In the genomic region with DNA sequence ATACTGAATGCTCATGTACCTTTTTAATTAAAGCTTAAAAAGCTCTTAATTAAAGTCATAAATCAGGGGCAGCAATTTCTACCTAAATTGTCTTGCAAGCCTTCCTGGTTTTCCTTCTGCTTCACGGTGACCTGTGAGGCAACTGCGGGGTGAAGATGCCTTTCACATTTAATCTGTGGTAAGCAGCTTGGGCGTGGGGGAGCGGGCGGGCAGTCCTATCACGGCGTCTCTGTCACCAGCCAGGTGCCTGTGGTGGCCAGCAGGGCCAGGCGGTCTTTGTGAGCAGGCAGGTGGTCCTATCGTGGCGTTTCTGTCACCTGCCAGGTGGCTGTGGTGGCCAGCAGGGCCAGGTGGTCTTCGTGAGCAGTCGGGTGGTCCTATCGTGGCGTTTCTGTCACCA, we compare ENCODE assay signal across 26 cellular contexts.
"Had no signal": no experiment of that assay in that cellular context is flagged by ENCODE, and none has a peak within 500 bp of the region (broad histone marks: within the 10 kb centered on the region; RNA-seq: fewer than 3 reads in every experiment).

No MANE protein-coding gene starts in this region.

- H3K27me3 ChIP-seq: brain microvascular endothelial cell, colonic mucosa had no signal

- H3K27me3 Mint-ChIP-seq: activated CD4-positive, alpha-beta memory T cell treated with anti-CD3 and anti-CD28 coated beads, Interleukin-2, amount 10 ng/mL, durations not matched to agents 7 days and 5 days; activated CD4-positive, alpha-beta T cell treated with anti-CD3 and anti-CD28 coated beads, Interleukin-2, amount 10 ng/mL, durations not matched to agents 7 days and 5 days; central memory CD8-positive, alpha-beta T cell had no signal

- H3K36me3 Mint-ChIP-seq: activated naive CD8-positive, alpha-beta T cell had no signal

- H3K4me1 ChIP-seq: colonic mucosa had no signal

- H3K4me3 Mint-ChIP-seq: activated CD4-positive, alpha-beta memory T cell treated with anti-CD3 and anti-CD28 coated beads, Interleukin-2, amount 10 ng/mL, durations not matched to agents 7 days and 5 days; activated CD4-positive, alpha-beta T cell treated with anti-CD3 and anti-CD28 coated beads, Interleukin-2, amount 10 ng/mL, durations not matched to agents 7 days and 5 days; activated naive CD8-positive, alpha-beta T cell; activated T-cell treated with anti-CD3 and anti-CD28 coated beads, Interleukin-2, amount 50 U/mL, for 24 hours; activated T-cell treated with anti-CD3 and anti-CD28 coated beads, Interleukin-2, amount 50 U/mL, for 72 hours; central memory CD8-positive, alpha-beta T cell; T-helper 17 cell; T-helper 2 cell treated with Interferon-gamma antibody and Interleukin-4, amounts not matched to agents 5 μg/mL and 100 μg/mL, for 36 hours had no signal

- H3K36me3 ChIP-seq: brain microvascular endothelial cell, colonic mucosa had no signal

- DNase-seq: activated CD4-positive, alpha-beta memory T cell treated with anti-CD3 and anti-CD28 coated beads, Interleukin-2, amount 10 ng/mL, durations not matched to agents 7 days and 5 days; activated CD4-positive, alpha-beta T cell treated with anti-CD3 and anti-CD28 coated beads for 1 hour; activated CD4-positive, alpha-beta T cell treated with anti-CD3 and anti-CD28 coated beads for 4 hours; activated CD4-positive, alpha-beta T cell treated with anti-CD3 and anti-CD28 coated beads, Interleukin-2, amount 10 ng/mL, durations not matched to agents 7 days and 5 days; activated CD4-positive, alpha-beta T cell treated with anti-CD3 and anti-CD28 coated beads, Interleukin-2, amount 50 U/mL, for 4 hours; activated CD8-positive, alpha-beta memory T cell treated with anti-CD3 and anti-CD28 coated beads, Interleukin-2, amount 50 U/mL, for 48 hours; activated effector memory CD4-positive, alpha-beta T cell treated with Interleukin-2 at 50 U/mL for 16 hours; activated gamma-delta T cell treated with Interleukin-2 at 50 U/mL for 16 hours; activated naive CD4-positive, alpha-beta T cell treated with anti-CD3 and anti-CD28 coated beads, Interleukin-2, amount 50 U/mL, for 16 hours; activated naive CD4-positive, alpha-beta T cell treated with Interleukin-2 at 50 U/mL for 16 hours; activated T-cell treated with anti-CD3 and anti-CD28 coated beads for 4 hours; activated T-cell treated with anti-CD3 and anti-CD28 coated beads, Interleukin-2, amount 50 U/mL, for 24 hours; activated T-cell treated with anti-CD3 and anti-CD28 coated beads, Interleukin-2, amount 50 U/mL, for 72 hours; amniotic stem cell; anterior cingulate cortex; brain microvascular endothelial cell; colonic mucosa; effector CD8-positive, alpha-beta T cell; foreskin fibroblast; T-helper 1 cell; T-helper 17 cell; T1000 had no signal

- H3K9me3 Mint-ChIP-seq: T-helper 2 cell treated with Interferon-gamma antibody and Interleukin-4, amounts not matched to agents 5 μg/mL and 100 μg/mL, for 36 hours had no signal

- H3K9me3 ChIP-seq: colonic mucosa had no signal

- ATAC-seq: activated T-cell treated with anti-CD3 and anti-CD28 coated beads, Interleukin-2, amount 50 U/mL, for 72 hours; T-helper 17 cell had no signal

- H3K27ac ChIP-seq: brain microvascular endothelial cell, colonic mucosa, epithelial cell of prostate had no signal

- H3K4me3 ChIP-seq: colonic mucosa had no signal

- H3K27ac Mint-ChIP-seq: activated CD4-positive, alpha-beta memory T cell treated with anti-CD3 and anti-CD28 coated beads, Interleukin-2, amount 10 ng/mL, durations not matched to agents 7 days and 5 days; activated CD4-positive, alpha-beta T cell treated with anti-CD3 and anti-CD28 coated beads, Interleukin-2, amount 10 ng/mL, durations not matched to agents 7 days and 5 days; activated naive CD8-positive, alpha-beta T cell; activated T-cell treated with anti-CD3 and anti-CD28 coated beads, Interleukin-2, amount 50 U/mL, for 24 hours; activated T-cell treated with anti-CD3 and anti-CD28 coated beads, Interleukin-2, amount 50 U/mL, for 72 hours; T-helper 17 cell; T-helper 2 cell treated with Interferon-gamma antibody and Interleukin-4, amounts not matched to agents 5 μg/mL and 100 μg/mL, for 36 hours had no signal

- H3K4me1 Mint-ChIP-seq: activated CD4-positive, alpha-beta memory T cell treated with anti-CD3 and anti-CD28 coated beads, Interleukin-2, amount 10 ng/mL, durations not matched to agents 7 days and 5 days; activated CD4-positive, alpha-beta T cell treated with anti-CD3 and anti-CD28 coated beads, Interleukin-2, amount 10 ng/mL, durations not matched to agents 7 days and 5 days; central memory CD8-positive, alpha-beta T cell; T-helper 17 cell had no signal
